In genomic region chr4:83012631-83013419, GRCh38 we compare ENCODE assay signal across 1 cellular context.
A peak's percentile ranks its signal among the peaks of the same experiment; 100 is the strongest.
TF ChIP-seq lines count a peak whose summit lies in the region.

No MANE protein-coding gene starts in this region.

TF ChIP-seq in SK-N-SH, 30 proteins besides CTCF, POLR2A, EP300 and RAD21 (continued from another document):
- no peak for TF ChIP-seq ZBTB33 (IDR thresholded peaks at IDR 0.05; ENCODE audit: borderline replicate concordance, low read depth)
- TF ChIP-seq SMC3 (IDR thresholded peaks at IDR 0.05; ENCODE audit: low read depth, low read length), result no peak
- no peak for TF ChIP-seq FOSL2 (IDR thresholded peaks at IDR 0.05; ENCODE audit: borderline replicate concordance, low read depth)
- TF ChIP-seq USF1 (IDR thresholded peaks at IDR 0.05; ENCODE audit: borderline replicate concordance, low read depth), result peak; percentile 91
- TF ChIP-seq SIN3A (IDR thresholded peaks at IDR 0.05; ENCODE audit: borderline replicate concordance, low read depth, low read length), result peak; percentile 96; the same call in 1 of the 2 replicates
- TF ChIP-seq NRF1 (IDR thresholded peaks at IDR 0.05; ENCODE audit: low read depth, low read length), result peak; percentile 25; the same call in 1 of the 2 replicates
- peak; percentile 72 for TF ChIP-seq GABPA (IDR thresholded peaks at IDR 0.05; ENCODE audit: low read depth)
- peak; percentile 82 for TF ChIP-seq CHD2 (IDR thresholded peaks at IDR 0.05; ENCODE audit: low read length, partially characterized antibody)
- TF ChIP-seq MXI1 (IDR thresholded peaks at IDR 0.05; ENCODE audit: low read depth, low read length), result peak; percentile 86
- no peak for TF ChIP-seq GATA2 (CRISPR knock-in tag; IDR thresholded peaks at IDR 0.05)
- TF ChIP-seq USF2 (IDR thresholded peaks at IDR 0.05; ENCODE audit: borderline replicate concordance, low read depth, low read length), result peak; percentile 71
- no peak for TF ChIP-seq IRF3 (IDR thresholded peaks at IDR 0.05; ENCODE audit: low read depth, low read length)
- TF ChIP-seq POLR2AphosphoS5 (IDR thresholded peaks at IDR 0.05; ENCODE audit: low read depth, low read length), result 0 out of 2 replicates have a peak, but pooled peaks have one; percentile 57
